10 cellular contexts compared by ENCODE assay signal in the genomic region with DNA sequence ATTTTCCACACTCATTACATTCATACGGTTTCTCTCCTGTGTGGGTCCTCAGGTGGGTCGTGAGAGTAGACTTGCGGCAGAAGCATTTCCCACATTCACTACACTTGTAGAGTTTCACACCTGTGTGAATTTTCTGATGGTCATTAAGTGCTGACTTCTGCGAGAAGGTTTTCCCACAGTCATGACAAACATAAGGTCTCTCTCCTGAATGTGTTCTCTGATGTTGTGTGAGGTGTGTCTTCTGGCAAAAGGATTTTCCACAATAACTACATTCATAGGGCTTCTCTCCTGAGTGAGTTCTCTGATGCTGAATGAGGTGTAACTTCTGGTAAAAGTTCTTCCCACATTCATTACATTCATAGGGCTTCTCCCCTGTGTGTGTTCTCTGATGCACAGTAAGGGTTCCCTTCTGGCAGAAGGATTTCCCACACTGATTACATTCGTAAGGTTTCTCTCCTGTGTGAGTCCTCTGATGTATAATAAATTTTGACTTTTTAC. TPM values are rescaled to one million over a fixed set of nuclear protein-coding genes. Genes with fewer than 3 reads are reported as not detected.
DNase-seq lines count a peak whose midpoint lies in the region; ATAC-seq and TF ChIP-seq lines count a peak whose summit lies in the region.
"Had no signal": no experiment of that assay in that cellular context is flagged by ENCODE, and none has a peak within 500 bp of the region (broad histone marks: within the 10 kb centered on the region; RNA-seq: fewer than 3 reads in every experiment).

No MANE protein-coding gene starts in this region.

- H3K79me2 ChIP-seq in PC-3 (ENCODE audit: low read length), result no peaks in the 10 kb centered on the region

- H3K9me2 ChIP-seq in PC-3 (replicated peaks; ENCODE audit: low read length), result no peaks in the 10 kb centered on the region

- H3K27ac ChIP-seq in PC-3 (ENCODE audit: low read length), result no peak overlapping the region

- H3K4me1 ChIP-seq in PC-3 (ENCODE audit: insufficient read depth, low read length), result no peaks in the 10 kb centered on the region

- H3K4me3 ChIP-seq in PC-3 (ENCODE audit: low read length), result peak overlapping the region; percentile 24; the same call in 1 of the 2 replicates
- no peak overlapping the region for H3K4me3 ChIP-seq in skeletal muscle cell (ENCODE audit: low read depth, low read length)
- H3K4me3 ChIP-seq: MG63 had no signal

- H3K9ac ChIP-seq in PC-3 (ENCODE audit: low read length), result no peak overlapping the region

- no peaks in the 10 kb centered on the region for H3F3A ChIP-seq in PC-3 (ENCODE audit: low read length, unreplicated experiment)

- intact Hi-C loops in PC-3 (cut with micrococcal nuclease), result no loop called here

- CTCF ChIA-PET in PC-3 (lab: Charles Lee), result no interaction called here

- no peak for TF ChIP-seq CTCF in PC-3 (conservative IDR thresholded peaks at IDR 0.05; ENCODE audit: low read depth, low read length)

- H2AFZ ChIP-seq in PC-3 (ENCODE audit: low read length), result no peak overlapping the region

- no peaks in the 10 kb centered on the region for H3K27me3 ChIP-seq in PC-3 (ENCODE audit: low read length)
- H3K27me3 ChIP-seq: MG63 had no signal

- peaks cover 100% of the 10 kb centered on the region for H3K36me3 ChIP-seq in PC-3 (ENCODE audit: low read depth, low read length)

- ATAC-seq in PC-3 (no peak), HG02981 (IDR thresholded peaks at IDR 0.05; ENCODE audit: unreplicated experiment) (no peak)

- DNase-seq in NCI-H82 (lab: John Stamatoyannopoulos, UW) (peak; percentile 16), NCI-H82 treated with DMSO at 0.1 percent for 48 hours (lab: John Stamatoyannopoulos, UW; ENCODE audit: unreplicated experiment) (no peak), PC-3 (no peak), fibroblast of gingiva (ENCODE audit: low read depth) (peak; percentile 26), skeletal muscle cell (ENCODE audit: low read depth) (peak; percentile 3), globus pallidus (ENCODE audit: low spot score) (no peak)
- no peak for DNase-seq in stimulated activated CD4-positive, alpha-beta T cell treated with anti-CD3 and anti-CD28 coated beads, Interleukin-2, amount 100 ng/mL, for 48 hours
- DNase-seq: MG63; stimulated activated CD4-positive, alpha-beta T cell treated with anti-CD3 and anti-CD28 coated beads, Interleukin-1b, Interleukin-23, amount 100 ng/mL, for 48 hours had no signal

- H4K20me1 ChIP-seq in PC-3 (ENCODE audit: low read length), result no peaks in the 10 kb centered on the region

- H3K9me3 ChIP-seq in PC-3 (ENCODE audit: low read length), result peaks cover 88% of the 10 kb centered on the region

- BruUV-seq in PC-3 (replicated peaks; lab: Mats Ljungman, UMichigan), result TSS peak; percentile 3

- no peak overlapping the region for H3K4me2 ChIP-seq in PC-3 (ENCODE audit: low read length)

- POLR2A ChIA-PET in PC-3 (lab: Charles Lee; ENCODE audit: unreplicated experiment), result no interaction called here

RNA-seq across cellular contexts. Expression of a gene that starts 15.1 kb away (rescaled TPM):
- 12.5 and 27.6 TPM in 2 replicates for total RNA-seq in PC-3 (2014; rRNA removed)

RNA-seq across cellular contexts. Expression of a gene that starts 54.5 kb away (rescaled TPM):
- 17.5 and 26.7 TPM in 2 replicates for total RNA-seq in PC-3 (2014; rRNA removed)

Comparison
In these comparisons a context has a peak if more than half of its experiments do, and no peak if none do; other contexts are left out.
1. DNase-seq: peak in NCI-H82 (single experiment), fibroblast of gingiva (single experiment) and skeletal muscle cell (single experiment); none in NCI-H82 treated with DMSO at 0.1 percent for 48 hours (single experiment), PC-3 (single experiment), stimulated activated CD4-positive, alpha-beta T cell treated with anti-CD3 and anti-CD28 coated beads, Interleukin-2, amount 100 ng/mL, for 48 hours (0 of 2) and globus pallidus (single experiment).